ENCODE assay signal across 9 cellular contexts in genomic region chr3:17070560-17070959, GRCh38.
A peak's percentile ranks its signal among the peaks of the same experiment; 100 is the strongest.
DNase-seq lines count a peak whose midpoint lies in the region; ATAC-seq and TF ChIP-seq lines count a peak whose summit lies in the region.
"Had no signal": no experiment of that assay in that cellular context is flagged by ENCODE, and none has a peak within 500 bp of the region (broad histone marks: within the 10 kb centered on the region; RNA-seq: fewer than 3 reads in every experiment).

No MANE protein-coding gene starts in this region.

- H3K4me3 ChIP-seq in fibroblast of lung (replicated peaks in 1 of 4; ENCODE audit: control extremely low read depth in 1 of 4, insufficient read depth in 1 of 4, low read depth in 3 of 4, low read length in 4 of 4) (no peak overlapping the region), gastrocnemius medialis (no peak overlapping the region)

- no peak overlapping the region for H3K9ac ChIP-seq in fibroblast of lung (ENCODE audit: insufficient read depth, low read length)

- ATAC-seq in gastrocnemius medialis (peak; percentile 74 to 76), GM19395 (IDR thresholded peaks at IDR 0.05; ENCODE audit: unreplicated experiment) (no peak)

- H3K4me1 Mint-ChIP-seq in activated naive CD4-positive, alpha-beta T cell treated with anti-CD3 and anti-CD28 coated beads, Interleukin-2, amount 10 ng/mL, durations not matched to agents 7 days and 5 days, result peaks cover 29% of the 10 kb centered on the region
- H3K4me1 Mint-ChIP-seq in HFFc6 (ENCODE audit: low read depth), result peaks cover 9% of the 10 kb centered on the region

- in situ Hi-C loops in gastrocnemius medialis (cut with MboI; ENCODE audit: low sequenced_read_pairs in 4 of 4), result no loop called here

- H3K27ac ChIP-seq in fibroblast of lung (ENCODE audit: insufficient read depth, low read length) (no peak overlapping the region), gastrocnemius medialis (peak overlapping the region; percentile 58 to 68 (median 64))
- H3K27ac ChIP-seq: epithelial cell of prostate had no signal

- CTCF ChIA-PET in activated naive CD4-positive, alpha-beta T cell treated with anti-CD3 and anti-CD28 coated beads, Interleukin-2, amount 10 ng/mL, durations not matched to agents 7 days and 5 days (lab: Charles Lee), result no interaction called here

- H3K9me3 Mint-ChIP-seq in activated naive CD4-positive, alpha-beta T cell treated with anti-CD3 and anti-CD28 coated beads, Interleukin-2, amount 10 ng/mL, durations not matched to agents 7 days and 5 days, result no peaks in the 10 kb centered on the region
- H3K9me3 Mint-ChIP-seq in HFFc6, result no peaks in the 10 kb centered on the region

- H3K4me2 ChIP-seq in fibroblast of lung (ENCODE audit: extremely low read depth, insufficient read depth, low read length), result no peak overlapping the region

- no peaks in the 10 kb centered on the region for H3K9me3 ChIP-seq in fibroblast of lung (ENCODE audit: control insufficient read depth, insufficient read depth, low read depth, low read length)
- H3K9me3 ChIP-seq in gastrocnemius medialis, result no peaks in the 10 kb centered on the region

- peaks cover 57% of the 10 kb centered on the region for H3K36me3 Mint-ChIP-seq in activated naive CD4-positive, alpha-beta T cell treated with anti-CD3 and anti-CD28 coated beads, Interleukin-2, amount 10 ng/mL, durations not matched to agents 7 days and 5 days
- H3K36me3 Mint-ChIP-seq in HFFc6 (ENCODE audit: low read depth), result peaks cover 5% of the 10 kb centered on the region; the same call in 1 of the 2 replicates

- no peaks in the 10 kb centered on the region for H3K4me1 ChIP-seq in fibroblast of lung (ENCODE audit: control insufficient read depth, extremely low read depth, insufficient read depth, low read length)
- peaks cover 13 to 15% of the 10 kb centered on the region in 2 donors for H3K4me1 ChIP-seq in gastrocnemius medialis

- no peaks in the 10 kb centered on the region for H3K79me2 ChIP-seq in fibroblast of lung (ENCODE audit: control insufficient read depth, insufficient read depth, low read length)

- DNase-seq in HT-29 (ENCODE audit: low spot score), result peak; percentile 46
- DNase-seq in NCI-H510A treated with DMSO at 0.1 percent for 48 hours (lab: John Stamatoyannopoulos, UW), result peak; percentile 74
- peak; percentile 11 to 69 for DNase-seq in fibroblast of lung (ENCODE audit: low read depth in 2 of 2)
- peak; percentile 46 to 67 for DNase-seq in gastrocnemius medialis
- no peak for DNase-seq in middle frontal gyrus (ENCODE audit: extremely low spot score, low spot score)
- no peak for DNase-seq in activated naive CD4-positive, alpha-beta T cell treated with anti-CD3 and anti-CD28 coated beads, Interleukin-2, amount 10 ng/mL, durations not matched to agents 7 days and 5 days
- DNase-seq in HFFc6, result no peak

- no peaks in the 10 kb centered on the region for H4K20me1 ChIP-seq in fibroblast of lung (ENCODE audit: control insufficient read depth, extremely low read depth, insufficient read depth, low read length)

- no peak for TF ChIP-seq POLR2A in gastrocnemius medialis (IDR thresholded peaks at IDR 0.05)

- no peaks in the 10 kb centered on the region for H3K27me3 ChIP-seq in fibroblast of lung (ENCODE audit: control insufficient read depth, insufficient read depth, low read length)
- no peaks in the 10 kb centered on the region for H3K27me3 ChIP-seq in gastrocnemius medialis

- no peak for TF ChIP-seq CTCF in fibroblast of lung (conservative IDR thresholded peaks at IDR 0.05 in 1 of 2, IDR thresholded peaks at IDR 0.05 in 1 of 2; ENCODE audit: low read depth in 1 of 2, low read length in 2 of 2)
- no peak for TF ChIP-seq CTCF in gastrocnemius medialis (IDR thresholded peaks at IDR 0.05 in 4 of 5, conservative IDR thresholded peaks at IDR 0.05 in 1 of 5)
- TF ChIP-seq CTCF in HFFc6 (IDR thresholded peaks at IDR 0.05), result no peak

- H3K27me3 Mint-ChIP-seq in activated naive CD4-positive, alpha-beta T cell treated with anti-CD3 and anti-CD28 coated beads, Interleukin-2, amount 10 ng/mL, durations not matched to agents 7 days and 5 days, result no peaks in the 10 kb centered on the region
- H3K27me3 Mint-ChIP-seq in HFFc6 (ENCODE audit: insufficient read depth), result no peaks in the 10 kb centered on the region

- no peak overlapping the region for H3K4me3 Mint-ChIP-seq in activated naive CD4-positive, alpha-beta T cell treated with anti-CD3 and anti-CD28 coated beads, Interleukin-2, amount 10 ng/mL, durations not matched to agents 7 days and 5 days
- H3K4me3 Mint-ChIP-seq in HFFc6, result no peak overlapping the region

- peak overlapping the region; percentile 33 for H2AFZ ChIP-seq in fibroblast of lung (ENCODE audit: low read length)

- H3K27ac Mint-ChIP-seq in activated naive CD4-positive, alpha-beta T cell treated with anti-CD3 and anti-CD28 coated beads, Interleukin-2, amount 10 ng/mL, durations not matched to agents 7 days and 5 days, result no peak overlapping the region
- H3K27ac Mint-ChIP-seq in HFFc6, result no peak overlapping the region

- intact Hi-C loops in gastrocnemius medialis (cut with DNase I; ENCODE audit: low total_unique reads), result no loop called here

- no peaks in the 10 kb centered on the region for H3K36me3 ChIP-seq in fibroblast of lung (ENCODE audit: control insufficient read depth, insufficient read depth, low read length)
- peaks cover 0 to 8% of the 10 kb centered on the region in 2 donors for H3K36me3 ChIP-seq in gastrocnemius medialis

Comparison
In these comparisons a context has a peak if more than half of its experiments do, and no peak if none do; other contexts are left out.
1. DNase-seq: peak in HT-29 (single experiment), NCI-H510A treated with DMSO at 0.1 percent for 48 hours (single experiment), fibroblast of lung (2 of 2) and gastrocnemius medialis (2 of 2); none in middle frontal gyrus (single experiment), activated naive CD4-positive, alpha-beta T cell treated with anti-CD3 and anti-CD28 coated beads, Interleukin-2, amount 10 ng/mL, durations not matched to agents 7 days and 5 days (single experiment) and HFFc6 (single experiment).